ENCODE assay signal across 12 cellular contexts in the genomic region with DNA sequence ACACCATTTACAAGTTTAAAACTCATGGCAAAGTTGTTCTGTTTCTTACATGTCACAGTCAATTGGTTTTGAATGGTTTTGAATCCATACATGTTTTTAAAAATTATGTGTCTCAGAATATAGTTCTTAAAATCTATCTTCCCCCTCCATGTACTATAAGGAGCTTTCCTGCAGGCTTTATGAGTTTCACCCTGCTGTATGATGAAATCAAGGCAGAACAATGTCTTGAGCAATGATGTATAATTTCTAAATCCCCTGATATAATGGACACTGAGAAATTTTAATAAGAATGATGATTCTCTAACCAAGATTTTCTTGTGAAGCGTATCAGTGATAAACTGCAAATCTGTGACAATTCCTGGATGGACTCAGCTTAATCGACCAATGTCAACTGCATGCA.
"Had no signal": no experiment of that assay in that cellular context is flagged by ENCODE, and none has a peak within 500 bp of the region (broad histone marks: within the 10 kb centered on the region; RNA-seq: fewer than 3 reads in every experiment).

No MANE protein-coding gene starts in this region.

- H3K4me1 ChIP-seq: ascending aorta, tibial artery had no signal

- H3K36me3 ChIP-seq: ascending aorta, tibial artery had no signal

- H3K4me3 ChIP-seq: ascending aorta, coronary artery, tibial artery had no signal

- DNase-seq: activated B cell treated with CpG ODN at 0.5 μM for 24 hours; activated CD4-positive, alpha-beta memory T cell treated with anti-CD3 and anti-CD28 coated beads for 36 hours; activated CD4-positive, alpha-beta T cell treated with anti-CD3 and anti-CD28 coated beads for 4 hours; activated naive CD4-positive, alpha-beta T cell; erythroblast; immature natural killer cell; kidney glomerular epithelial cell; stimulated activated CD4-positive, alpha-beta T cell treated with anti-CD3 and anti-CD28 coated beads, Interleukin-2, amount 100 ng/mL, for 24 hours; stimulated activated naive CD4-positive, alpha-beta T cell treated with Interleukin-2 at 50 U/mL for 16 hours; tibial artery had no signal

- H3K9me3 ChIP-seq: ascending aorta, tibial artery had no signal

- H3K27me3 ChIP-seq: ascending aorta had no signal

- H3K27ac ChIP-seq: ascending aorta, coronary artery, tibial artery had no signal
